8 cellular contexts compared by ENCODE assay signal in the genomic region with DNA sequence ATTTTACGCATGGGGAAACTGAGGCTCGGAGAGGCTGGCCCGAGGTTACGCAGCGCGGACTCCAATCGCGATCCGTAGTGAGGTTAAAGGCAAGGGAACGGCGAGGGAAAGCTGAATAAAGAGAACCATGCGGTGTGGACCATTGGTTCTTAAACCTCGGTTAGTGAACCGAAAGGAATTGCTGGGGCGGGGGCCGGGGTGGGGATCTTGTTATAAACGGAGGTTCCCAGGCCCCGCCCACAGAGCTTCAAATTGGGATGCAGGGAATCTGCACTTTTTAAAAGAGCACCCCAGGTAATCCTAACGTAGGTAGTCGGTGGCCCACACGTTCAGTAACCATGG. TPM values are rescaled to one million over a fixed set of nuclear protein-coding genes. Genes with fewer than 3 reads are reported as not detected.
DNase-seq lines count a peak whose midpoint lies in the region; ATAC-seq and TF ChIP-seq lines count a peak whose summit lies in the region.

No MANE protein-coding gene starts in this region.

- H3K36me3 ChIP-seq in ectodermal cell (ENCODE audit: control insufficient read depth, insufficient read depth, low read length) (peaks cover 12% of the 10 kb centered on the region), neural cell (ENCODE audit: insufficient read depth, low read length) (no peaks in the 10 kb centered on the region)

- DNase-seq in DMS 273 (lab: John Stamatoyannopoulos, UW; ENCODE audit: unreplicated experiment) (peak; percentile 70), DMS 273 treated with DMSO at 0.1 percent for 48 hours (lab: John Stamatoyannopoulos, UW) (no peak), NCI-H345 treated with DMSO at 0.1 percent for 48 hours (lab: John Stamatoyannopoulos, UW; ENCODE audit: unreplicated experiment) (peak; percentile 13)
- DNase-seq in stimulated activated naive CD4-positive, alpha-beta T cell treated with Interleukin-2 at 50 U/mL for 16 hours (lab: John Stamatoyannopoulos, UW), result no peak

- H3K27ac ChIP-seq in ectodermal cell (ENCODE audit: insufficient read depth, low read depth, low read length, poor library complexity, severe bottlenecking) (peak overlapping the region; percentile 89), neural cell (ENCODE audit: low read length) (peak overlapping the region; percentile 68)

- H3K27me3 ChIP-seq in ectodermal cell (ENCODE audit: control insufficient read depth, insufficient read depth, low read length, poor library complexity, severe bottlenecking) (no peaks in the 10 kb centered on the region), neural cell (ENCODE audit: insufficient read depth, low read depth, low read length) (no peaks in the 10 kb centered on the region)

- TF ChIP-seq EP300 in neural cell (conservative IDR thresholded peaks at IDR 0.05; ENCODE audit: poor library complexity, severe bottlenecking), result no peak

- H3F3A ChIP-seq in neural cell (ENCODE audit: insufficient read depth, low read length, poor library complexity, severe bottlenecking), result no peaks in the 10 kb centered on the region

- H4K20me1 ChIP-seq in neural cell (ENCODE audit: insufficient read depth), result no peaks in the 10 kb centered on the region

- H3K79me2 ChIP-seq in neural cell (replicated peaks; ENCODE audit: insufficient read depth, low read length), result peaks cover 30% of the 10 kb centered on the region

- ATAC-seq in HG02623 (IDR thresholded peaks at IDR 0.05; ENCODE audit: unreplicated experiment) (no peak), GM21786 (IDR thresholded peaks at IDR 0.05; ENCODE audit: unreplicated experiment) (no peak)

- H3K9me3 ChIP-seq in ectodermal cell (ENCODE audit: control insufficient read depth, low read length), result no peaks in the 10 kb centered on the region
- no peaks in the 10 kb centered on the region for H3K9me3 ChIP-seq in neural cell (ENCODE audit: low read length)

- no peaks in the 10 kb centered on the region for H3K9me2 ChIP-seq in neural cell (ENCODE audit: insufficient read depth, low read length)

- H3K4me3 ChIP-seq in ectodermal cell (ENCODE audit: insufficient read depth, low read depth, low read length), result peak overlapping the region; percentile 94
- H3K4me3 ChIP-seq in neural cell (ENCODE audit: low read length), result peak overlapping the region; percentile 81

- peak overlapping the region; percentile 73 for H3K9ac ChIP-seq in neural cell (ENCODE audit: low read length)

- no peak for TF ChIP-seq CTCF in neural cell (IDR thresholded peaks at IDR 0.05; ENCODE audit: poor library complexity, severe bottlenecking)

- TF ChIP-seq RAD21 in neural cell (conservative IDR thresholded peaks at IDR 0.05), result no peak

- 1% methylated on average over 21 of the region's 21 CpGs for WGBS in ectodermal cell, 2 experiments

- H2AFZ ChIP-seq in neural cell (ENCODE audit: low read depth, low read length), result peak overlapping the region; percentile 84

- H3K4me2 ChIP-seq in neural cell (ENCODE audit: low read length), result peak overlapping the region; percentile 90

- H3K4me1 ChIP-seq in ectodermal cell (ENCODE audit: control insufficient read depth, insufficient read depth, low read length), result peaks cover 14% of the 10 kb centered on the region

TF ChIP-seq in neural cell, 6 proteins besides CTCF, POLR2A, EP300 and RAD21:
- TF ChIP-seq SMC3 (conservative IDR thresholded peaks at IDR 0.05; ENCODE audit: poor library complexity), result no peak
- no peak for TF ChIP-seq EZH2 (IDR thresholded peaks at IDR 0.05; ENCODE audit: borderline replicate concordance, insufficient read depth, low read length, poor library complexity, severe bottlenecking)
- no peak for TF ChIP-seq POLR2AphosphoS5 (IDR thresholded peaks at IDR 0.05)
- no peak for TF ChIP-seq MXI1 (conservative IDR thresholded peaks at IDR 0.05; ENCODE audit: poor library complexity, severe bottlenecking)
- TF ChIP-seq, protein P1, sequence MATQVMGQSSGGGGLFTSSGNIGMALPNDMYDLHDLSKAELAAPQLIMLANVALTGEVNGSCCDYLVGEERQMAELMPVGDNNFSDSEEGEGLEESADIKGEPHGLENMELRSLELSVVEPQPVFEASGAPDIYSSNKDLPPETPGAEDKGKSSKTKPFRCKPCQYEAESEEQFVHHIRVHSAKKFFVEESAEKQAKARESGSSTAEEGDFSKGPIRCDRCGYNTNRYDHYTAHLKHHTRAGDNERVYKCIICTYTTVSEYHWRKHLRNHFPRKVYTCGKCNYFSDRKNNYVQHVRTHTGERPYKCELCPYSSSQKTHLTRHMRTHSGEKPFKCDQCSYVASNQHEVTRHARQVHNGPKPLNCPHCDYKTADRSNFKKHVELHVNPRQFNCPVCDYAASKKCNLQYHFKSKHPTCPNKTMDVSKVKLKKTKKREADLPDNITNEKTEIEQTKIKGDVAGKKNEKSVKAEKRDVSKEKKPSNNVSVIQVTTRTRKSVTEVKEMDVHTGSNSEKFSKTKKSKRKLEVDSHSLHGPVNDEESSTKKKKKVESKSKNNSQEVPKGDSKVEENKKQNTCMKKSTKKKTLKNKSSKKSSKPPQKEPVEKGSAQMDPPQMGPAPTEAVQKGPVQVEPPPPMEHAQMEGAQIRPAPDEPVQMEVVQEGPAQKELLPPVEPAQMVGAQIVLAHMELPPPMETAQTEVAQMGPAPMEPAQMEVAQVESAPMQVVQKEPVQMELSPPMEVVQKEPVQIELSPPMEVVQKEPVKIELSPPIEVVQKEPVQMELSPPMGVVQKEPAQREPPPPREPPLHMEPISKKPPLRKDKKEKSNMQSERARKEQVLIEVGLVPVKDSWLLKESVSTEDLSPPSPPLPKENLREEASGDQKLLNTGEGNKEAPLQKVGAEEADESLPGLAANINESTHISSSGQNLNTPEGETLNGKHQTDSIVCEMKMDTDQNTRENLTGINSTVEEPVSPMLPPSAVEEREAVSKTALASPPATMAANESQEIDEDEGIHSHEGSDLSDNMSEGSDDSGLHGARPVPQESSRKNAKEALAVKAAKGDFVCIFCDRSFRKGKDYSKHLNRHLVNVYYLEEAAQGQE (IDR thresholded peaks at IDR 0.05; ENCODE audit: borderline replicate concordance), result no peak

RNA-seq across cellular contexts. Expression of a gene that starts 0.5 kb away (rescaled TPM):
- 23.5 TPM for polyA plus RNA-seq in ectodermal cell (2013, experiment 1 of 4)
- 26.5 TPM for polyA plus RNA-seq in ectodermal cell (2013, experiment 2 of 4)
- 21.1 TPM for polyA plus RNA-seq in ectodermal cell (2013, experiment 3 of 4)
- polyA plus RNA-seq in ectodermal cell (2013, experiment 4 of 4), result 22.8 TPM
- 10.2 and 13.9 TPM in 2 replicates for polyA plus RNA-seq in neural cell
- polyA minus RNA-seq in neural cell, result 18.3 and 22.6 TPM in 2 replicates

RNA-seq across cellular contexts. Expression of a gene that starts 0.6 kb away (rescaled TPM):
- 98.6 TPM for polyA plus RNA-seq in ectodermal cell (2013, experiment 1 of 4)
- polyA plus RNA-seq in ectodermal cell (2013, experiment 2 of 4), result 111 TPM
- polyA plus RNA-seq in ectodermal cell (2013, experiment 3 of 4), result 75.0 TPM
- 79.0 TPM for polyA plus RNA-seq in ectodermal cell (2013, experiment 4 of 4)
- 37.4 and 40.1 TPM in 2 replicates for polyA plus RNA-seq in neural cell
- polyA minus RNA-seq in neural cell, result 30.4 and 31.7 TPM in 2 replicates

Comparison
In these comparisons a context has a peak if more than half of its experiments do, and no peak if none do; other contexts are left out.
1. DNase-seq: peak in DMS 273 (single experiment) and NCI-H345 treated with DMSO at 0.1 percent for 48 hours (single experiment); none in DMS 273 treated with DMSO at 0.1 percent for 48 hours (single experiment) and stimulated activated naive CD4-positive, alpha-beta T cell treated with Interleukin-2 at 50 U/mL for 16 hours (single experiment).